15 cellular contexts compared by ENCODE assay signal in the genomic region with DNA sequence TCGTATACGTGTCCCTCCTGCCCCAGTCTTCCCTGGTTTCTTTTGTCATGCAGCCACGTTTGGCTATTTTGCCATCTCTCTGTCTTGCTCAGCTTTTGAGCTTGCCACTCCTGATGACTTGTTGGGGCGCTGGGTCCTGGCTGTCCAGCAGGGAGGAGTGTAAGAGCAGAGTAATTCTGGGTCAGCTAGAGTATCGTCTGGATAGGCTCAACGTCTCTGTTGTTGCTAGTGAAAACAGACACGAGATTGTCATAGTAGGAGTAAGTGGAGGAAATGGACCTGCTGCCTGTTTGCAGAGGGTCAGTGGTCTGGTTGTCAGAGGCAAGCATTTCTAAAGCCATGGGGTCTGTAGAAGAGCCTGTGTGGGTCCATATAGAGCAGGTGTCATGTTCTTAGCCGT.
DNase-seq lines count a peak whose midpoint lies in the region; ATAC-seq and TF ChIP-seq lines count a peak whose summit lies in the region.
"Had no signal": no experiment of that assay in that cellular context is flagged by ENCODE, and none has a peak within 500 bp of the region (broad histone marks: within the 10 kb centered on the region; RNA-seq: fewer than 3 reads in every experiment).

No MANE protein-coding gene starts in this region.

- H3K9me3 Mint-ChIP-seq in activated naive CD8-positive, alpha-beta T cell (ENCODE audit: low read depth): no peaks in the 10 kb centered on the region
- H3K9me3 Mint-ChIP-seq in activated naive CD8-positive, alpha-beta T cell treated with anti-CD3 and anti-CD28 coated beads for 36 hours: no peaks in the 10 kb centered on the region
- no peaks in the 10 kb centered on the region for H3K9me3 Mint-ChIP-seq in activated naive CD8-positive, alpha-beta T cell treated with anti-CD3 and anti-CD28 coated beads, Interleukin-2, amount 10 ng/mL, durations not matched to agents 7 days and 5 days
- H3K9me3 Mint-ChIP-seq in naive thymus-derived CD4-positive, alpha-beta T cell: no peaks in the 10 kb centered on the region
- H3K9me3 Mint-ChIP-seq in neural progenitor cell: no peaks in the 10 kb centered on the region
- H3K9me3 Mint-ChIP-seq: activated naive CD4-positive, alpha-beta T cell treated with anti-CD3 and anti-CD28 coated beads, Interleukin-2, amount 50 U/mL, for 72 hours had no signal

- no peak overlapping the region for H3K4me3 Mint-ChIP-seq in activated naive CD8-positive, alpha-beta T cell
- H3K4me3 Mint-ChIP-seq in activated naive CD8-positive, alpha-beta T cell treated with anti-CD3 and anti-CD28 coated beads for 36 hours: no peak overlapping the region
- H3K4me3 Mint-ChIP-seq in activated naive CD8-positive, alpha-beta T cell treated with anti-CD3 and anti-CD28 coated beads, Interleukin-2, amount 10 ng/mL, durations not matched to agents 7 days and 5 days: no peak overlapping the region
- peak overlapping the region in 1 of 10 donors; percentile 10 for H3K4me3 Mint-ChIP-seq in naive thymus-derived CD4-positive, alpha-beta T cell
- H3K4me3 Mint-ChIP-seq in neural progenitor cell: no peak overlapping the region
- H3K4me3 Mint-ChIP-seq: activated CD8-positive, alpha-beta memory T cell treated with anti-CD3 and anti-CD28 coated beads, Interleukin-2, amount 10 ng/mL, durations not matched to agents 7 days and 5 days had no signal

- no peaks in the 10 kb centered on the region for H3K9me2 ChIP-seq in MM.1S (replicated peaks; ENCODE audit: insufficient read depth, low read length)

- H3K27me3 ChIP-seq in naive thymus-derived CD4-positive, alpha-beta T cell (ENCODE audit: control insufficient read depth in 2 of 2, insufficient read depth in 2 of 2, low read length in 2 of 2): no peaks in the 10 kb centered on the region
- H3K27me3 ChIP-seq in transverse colon (no peaks in the 10 kb centered on the region), MM.1S (replicated peaks; ENCODE audit: insufficient read depth, low read length) (no peaks in the 10 kb centered on the region), neural progenitor cell (no peaks in the 10 kb centered on the region)
- H3K27me3 ChIP-seq: neutrophil had no signal

- no peak for TF ChIP-seq CTCF in transverse colon (IDR thresholded peaks at IDR 0.05)
- no peak for TF ChIP-seq CTCF in MM.1S (IDR thresholded peaks at IDR 0.05; ENCODE audit: low read length)
- TF ChIP-seq CTCF in neural progenitor cell (IDR thresholded peaks at IDR 0.05): no peak

- H3K79me2 ChIP-seq in MM.1S (ENCODE audit: low read length) (peaks cover 87% of the 10 kb centered on the region), neural progenitor cell (ENCODE audit: low read depth) (peaks cover 90% of the 10 kb centered on the region)

- no peak for ATAC-seq in activated naive CD8-positive, alpha-beta T cell treated with anti-CD3 and anti-CD28 coated beads, Interleukin-2, amount 10 ng/mL, durations not matched to agents 7 days and 5 days (ENCODE audit: low read depth)
- ATAC-seq in naive thymus-derived CD4-positive, alpha-beta T cell: no peak
- ATAC-seq in GM18511 (IDR thresholded peaks at IDR 0.05; ENCODE audit: unreplicated experiment): no peak
- ATAC-seq: activated CD8-positive, alpha-beta memory T cell treated with anti-CD3 and anti-CD28 coated beads, Interleukin-2, amount 10 ng/mL, durations not matched to agents 7 days and 5 days; activated naive CD4-positive, alpha-beta T cell treated with anti-CD3 and anti-CD28 coated beads, Interleukin-2, amount 50 U/mL, for 72 hours; sciatic nerve had no signal

- TF ChIP-seq POLR2A in transverse colon (IDR thresholded peaks at IDR 0.05): no peak

- H3K9ac ChIP-seq in MM.1S (ENCODE audit: low read length): no peak overlapping the region
- no peak overlapping the region for H3K9ac ChIP-seq in neural progenitor cell

- in situ Hi-C loops in transverse colon (cut with MboI; ENCODE audit: low pct_ligation_motif_present in 1 of 4, low pct_unique_long_range_greater_than_20kb in 1 of 4, low sequenced_read_pairs in 3 of 4): no loop called here

- peaks cover 22% of the 10 kb centered on the region for H3K36me3 Mint-ChIP-seq in activated naive CD8-positive, alpha-beta T cell
- peaks cover 70% of the 10 kb centered on the region for H3K36me3 Mint-ChIP-seq in activated naive CD8-positive, alpha-beta T cell treated with anti-CD3 and anti-CD28 coated beads for 36 hours
- H3K36me3 Mint-ChIP-seq in activated naive CD8-positive, alpha-beta T cell treated with anti-CD3 and anti-CD28 coated beads, Interleukin-2, amount 10 ng/mL, durations not matched to agents 7 days and 5 days: peaks cover 55% of the 10 kb centered on the region
- H3K36me3 Mint-ChIP-seq in naive thymus-derived CD4-positive, alpha-beta T cell: peaks cover 24 to 60% (median 33%) of the 10 kb centered on the region in 5 donors
- peaks cover 48% of the 10 kb centered on the region for H3K36me3 Mint-ChIP-seq in neural progenitor cell

- H3K27ac Mint-ChIP-seq in activated naive CD8-positive, alpha-beta T cell: peak overlapping the region; percentile 18
- no peak overlapping the region for H3K27ac Mint-ChIP-seq in activated naive CD8-positive, alpha-beta T cell treated with anti-CD3 and anti-CD28 coated beads for 36 hours
- H3K27ac Mint-ChIP-seq in activated naive CD8-positive, alpha-beta T cell treated with anti-CD3 and anti-CD28 coated beads, Interleukin-2, amount 10 ng/mL, durations not matched to agents 7 days and 5 days: peak overlapping the region; percentile 25
- peak overlapping the region; percentile 10 to 85 (median 52) for H3K27ac Mint-ChIP-seq in naive thymus-derived CD4-positive, alpha-beta T cell
- H3K27ac Mint-ChIP-seq in neural progenitor cell: no peak overlapping the region
- H3K27ac Mint-ChIP-seq: activated CD8-positive, alpha-beta memory T cell treated with anti-CD3 and anti-CD28 coated beads, Interleukin-2, amount 10 ng/mL, durations not matched to agents 7 days and 5 days had no signal

- H3K4me1 Mint-ChIP-seq in activated naive CD8-positive, alpha-beta T cell (ENCODE audit: low read depth): peaks cover 85% of the 10 kb centered on the region
- peaks cover 67% of the 10 kb centered on the region for H3K4me1 Mint-ChIP-seq in activated naive CD8-positive, alpha-beta T cell treated with anti-CD3 and anti-CD28 coated beads for 36 hours
- peaks cover 40% of the 10 kb centered on the region for H3K4me1 Mint-ChIP-seq in activated naive CD8-positive, alpha-beta T cell treated with anti-CD3 and anti-CD28 coated beads, Interleukin-2, amount 10 ng/mL, durations not matched to agents 7 days and 5 days
- peaks cover 49 to 93% (median 82%) of the 10 kb centered on the region in 7 donors for H3K4me1 Mint-ChIP-seq in naive thymus-derived CD4-positive, alpha-beta T cell
- H3K4me1 Mint-ChIP-seq in neural progenitor cell: peaks cover 21% of the 10 kb centered on the region

- H2AFZ ChIP-seq in MM.1S (ENCODE audit: low read length) (no peak overlapping the region), neural progenitor cell (replicated peaks) (no peak overlapping the region)
- H2AFZ ChIP-seq: PC-9 had no signal

- TF ChIP-seq EP300 in transverse colon (IDR thresholded peaks at IDR 0.05; ENCODE audit: low read depth): no peak

- no peak for DNase-seq in activated naive CD8-positive, alpha-beta T cell treated with anti-CD3 and anti-CD28 coated beads for 36 hours
- DNase-seq in activated naive CD8-positive, alpha-beta T cell treated with anti-CD3 and anti-CD28 coated beads, Interleukin-2, amount 10 ng/mL, durations not matched to agents 7 days and 5 days: no peak
- DNase-seq in naive thymus-derived CD4-positive, alpha-beta T cell: no peak
- no peak for DNase-seq in transverse colon
- no peak for DNase-seq in MM.1S
- no peak for DNase-seq in neural progenitor cell (ENCODE audit: low spot score)
- DNase-seq: activated CD8-positive, alpha-beta memory T cell treated with anti-CD3 and anti-CD28 coated beads, Interleukin-2, amount 10 ng/mL, durations not matched to agents 7 days and 5 days; NCI-H748 treated with DMSO at 0.1 percent for 48 hours; PC-9; stimulated activated CD4-positive, alpha-beta T cell treated with anti-CD3 and anti-CD28 coated beads, Interleukin-2, amount 100 ng/mL, for 48 hours had no signal

- H3K4me3 ChIP-seq in naive thymus-derived CD4-positive, alpha-beta T cell (ENCODE audit: low read length): no peak overlapping the region
- H3K4me3 ChIP-seq in transverse colon (no peak overlapping the region), MM.1S (ENCODE audit: low read length) (no peak overlapping the region), neural progenitor cell (no peak overlapping the region)
- H3K4me3 ChIP-seq: PC-9 had no signal

- H4K20me1 ChIP-seq in MM.1S (ENCODE audit: insufficient read depth, low read length) (peaks cover 4% of the 10 kb centered on the region; the same call in 1 of the 2 replicates), neural progenitor cell (ENCODE audit: low read depth) (peaks cover 78% of the 10 kb centered on the region)

- H3K4me2 ChIP-seq in MM.1S (ENCODE audit: low read depth, low read length): no peak overlapping the region
- no peak overlapping the region for H3K4me2 ChIP-seq in neural progenitor cell
- H3K4me2 ChIP-seq: PC-9 had no signal

- no peaks in the 10 kb centered on the region for H3K27me3 Mint-ChIP-seq in activated naive CD8-positive, alpha-beta T cell
- no peaks in the 10 kb centered on the region for H3K27me3 Mint-ChIP-seq in activated naive CD8-positive, alpha-beta T cell treated with anti-CD3 and anti-CD28 coated beads for 36 hours
- H3K27me3 Mint-ChIP-seq in activated naive CD8-positive, alpha-beta T cell treated with anti-CD3 and anti-CD28 coated beads, Interleukin-2, amount 10 ng/mL, durations not matched to agents 7 days and 5 days: no peaks in the 10 kb centered on the region
- H3K27me3 Mint-ChIP-seq in naive thymus-derived CD4-positive, alpha-beta T cell: no peaks in the 10 kb centered on the region
- peaks cover 7% of the 10 kb centered on the region for H3K27me3 Mint-ChIP-seq in neural progenitor cell (ENCODE audit: insufficient read depth, low read depth)
- H3K27me3 Mint-ChIP-seq: activated CD8-positive, alpha-beta memory T cell treated with anti-CD3 and anti-CD28 coated beads, Interleukin-2, amount 10 ng/mL, durations not matched to agents 7 days and 5 days had no signal

- no peaks in the 10 kb centered on the region for H3K4me1 ChIP-seq in naive thymus-derived CD4-positive, alpha-beta T cell (ENCODE audit: control insufficient read depth in 2 of 2, insufficient read depth in 2 of 2, low read length in 2 of 2)
- H3K4me1 ChIP-seq in transverse colon: peaks cover 0 to 38% (median 14%) of the 10 kb centered on the region in 4 donors
- no peaks in the 10 kb centered on the region for H3K4me1 ChIP-seq in MM.1S (ENCODE audit: low read length)
- H3K4me1 ChIP-seq in neural progenitor cell: no peaks in the 10 kb centered on the region

- H3K27ac ChIP-seq in naive thymus-derived CD4-positive, alpha-beta T cell (ENCODE audit: low read depth, low read length): no peak overlapping the region
- H3K27ac ChIP-seq in transverse colon (peak overlapping the region; percentile 18 to 72 (median 66)), MM.1S (ENCODE audit: low read length) (no peak overlapping the region), neural progenitor cell (no peak overlapping the region)
- H3K27ac ChIP-seq: neutrophil, PC-9 had no signal

- 82 to 85% methylated on average over 2 to 8 of the region's 8 CpGs for WGBS in transverse colon (ENCODE audit: low coverage in 1 of 2), 2 donors

- H3F3A ChIP-seq in MM.1S (ENCODE audit: insufficient read depth, low read length) (no peaks in the 10 kb centered on the region), neural progenitor cell (ENCODE audit: low read depth) (no peaks in the 10 kb centered on the region)

- intact Hi-C loops in naive thymus-derived CD4-positive, alpha-beta T cell (cut with micrococcal nuclease): no loop called here
- intact Hi-C loops in transverse colon (cut with DNase I; ENCODE audit: low total_unique reads): no loop called here

- no peaks in the 10 kb centered on the region for H3K9me3 ChIP-seq in naive thymus-derived CD4-positive, alpha-beta T cell (ENCODE audit: control insufficient read depth in 2 of 3, low read length in 3 of 3)
- H3K9me3 ChIP-seq in transverse colon (no peaks in the 10 kb centered on the region), MM.1S (replicated peaks; ENCODE audit: insufficient read depth, low read length) (no peaks in the 10 kb centered on the region), neural progenitor cell (ENCODE audit: low read depth) (no peaks in the 10 kb centered on the region)
- H3K9me3 ChIP-seq: neutrophil had no signal

- peaks cover 0 to 79% (median 4%) of the 10 kb centered on the region in 3 experiments for H3K36me3 ChIP-seq in naive thymus-derived CD4-positive, alpha-beta T cell (ENCODE audit: control insufficient read depth in 2 of 3, insufficient read depth in 3 of 3, low read length in 3 of 3)
- H3K36me3 ChIP-seq in transverse colon: peaks cover 0 to 5% (median 0%) of the 10 kb centered on the region in 4 donors
- peaks cover 9% of the 10 kb centered on the region; the same call in 1 of the 2 replicates for H3K36me3 ChIP-seq in MM.1S (replicated peaks; ENCODE audit: insufficient read depth, low read length)
- H3K36me3 ChIP-seq in neural progenitor cell: peaks cover 2% of the 10 kb centered on the region

- POLR2A ChIA-PET in activated naive CD8-positive, alpha-beta T cell treated with anti-CD3 and anti-CD28 coated beads, Interleukin-2, amount 10 ng/mL, durations not matched to agents 7 days and 5 days (lab: Charles Lee): no interaction called here
- POLR2A ChIA-PET in naive thymus-derived CD4-positive, alpha-beta T cell (lab: Charles Lee): no interaction called here

- CTCF ChIA-PET in naive thymus-derived CD4-positive, alpha-beta T cell (lab: Charles Lee): interaction anchor here (1.5 kb wide), 1 partner anchor 28 kb away, joined by 3 read pairs; no protein-coding TSS in a partner anchor

Comparison
In these comparisons a context has a peak if more than half of its experiments do, and no peak if none do; other contexts are left out.
1. H3K27ac Mint-ChIP-seq: peak in activated naive CD8-positive, alpha-beta T cell (single experiment), activated naive CD8-positive, alpha-beta T cell treated with anti-CD3 and anti-CD28 coated beads, Interleukin-2, amount 10 ng/mL, durations not matched to agents 7 days and 5 days (single experiment) and naive thymus-derived CD4-positive, alpha-beta T cell (9 of 9); none in activated naive CD8-positive, alpha-beta T cell treated with anti-CD3 and anti-CD28 coated beads for 36 hours (single experiment) and neural progenitor cell (single experiment).
2. H3K27ac ChIP-seq: peak in transverse colon (4 of 4); none in naive thymus-derived CD4-positive, alpha-beta T cell (single experiment), MM.1S (single experiment) and neural progenitor cell (single experiment).